2 cellular contexts compared by ENCODE assay signal in the genomic region with DNA sequence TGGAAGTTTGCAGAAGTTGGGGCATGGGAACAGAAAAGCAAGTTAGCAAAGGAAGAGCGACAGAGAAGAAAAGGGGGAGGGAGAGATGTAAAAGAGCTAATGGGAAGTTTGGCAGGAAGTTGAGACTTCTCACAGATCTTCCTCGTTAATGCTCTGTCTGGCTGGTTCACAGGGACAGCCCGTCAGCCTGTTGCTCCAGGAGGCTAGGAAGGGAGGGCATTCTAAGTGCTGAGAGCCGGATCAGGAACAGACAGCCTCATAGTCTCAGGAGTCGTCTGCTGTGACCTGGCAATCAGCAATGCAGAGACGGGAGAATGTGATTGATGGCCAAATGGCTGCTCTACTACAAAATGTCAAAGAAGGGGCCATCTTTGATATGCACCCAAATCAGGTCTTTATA.
TF ChIP-seq lines count a peak whose summit lies in the region.

No MANE protein-coding gene starts in this region.

TF ChIP-seq in GM23338, 12 proteins besides CTCF, POLR2A, EP300 and RAD21 (continues in another document):
- TF ChIP-seq JUNB (IDR thresholded peaks at IDR 0.05; ENCODE audit: unreplicated experiment) (no peak), STAT1 (IDR thresholded peaks at IDR 0.05; ENCODE audit: unreplicated experiment) (no peak), ZNF331 (CRISPR knock-in tag; IDR thresholded peaks at IDR 0.05; ENCODE audit: low read depth) (no peak), EZH2 (IDR thresholded peaks at IDR 0.05; ENCODE audit: low read depth, unreplicated experiment) (no peak), CREB1 (CRISPR knock-in tag; IDR thresholded peaks at IDR 0.05; ENCODE audit: low read depth) (no peak), POLR2AphosphoS5 (IDR thresholded peaks at IDR 0.05; ENCODE audit: low read depth) (no peak), NANOG (IDR thresholded peaks at IDR 0.05; ENCODE audit: borderline replicate concordance) (no peak), ZNF114 (CRISPR knock-in tag; IDR thresholded peaks at IDR 0.05) (no peak), EZH2phosphoT487 (IDR thresholded peaks at IDR 0.05; ENCODE audit: unreplicated experiment) (no peak)
- TF ChIP-seq, protein P1, sequence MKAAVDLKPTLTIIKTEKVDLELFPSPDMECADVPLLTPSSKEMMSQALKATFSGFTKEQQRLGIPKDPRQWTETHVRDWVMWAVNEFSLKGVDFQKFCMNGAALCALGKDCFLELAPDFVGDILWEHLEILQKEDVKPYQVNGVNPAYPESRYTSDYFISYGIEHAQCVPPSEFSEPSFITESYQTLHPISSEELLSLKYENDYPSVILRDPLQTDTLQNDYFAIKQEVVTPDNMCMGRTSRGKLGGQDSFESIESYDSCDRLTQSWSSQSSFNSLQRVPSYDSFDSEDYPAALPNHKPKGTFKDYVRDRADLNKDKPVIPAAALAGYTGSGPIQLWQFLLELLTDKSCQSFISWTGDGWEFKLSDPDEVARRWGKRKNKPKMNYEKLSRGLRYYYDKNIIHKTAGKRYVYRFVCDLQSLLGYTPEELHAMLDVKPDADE (IDR thresholded peaks at IDR 0.05): no peak
- TF ChIP-seq, protein P2, sequence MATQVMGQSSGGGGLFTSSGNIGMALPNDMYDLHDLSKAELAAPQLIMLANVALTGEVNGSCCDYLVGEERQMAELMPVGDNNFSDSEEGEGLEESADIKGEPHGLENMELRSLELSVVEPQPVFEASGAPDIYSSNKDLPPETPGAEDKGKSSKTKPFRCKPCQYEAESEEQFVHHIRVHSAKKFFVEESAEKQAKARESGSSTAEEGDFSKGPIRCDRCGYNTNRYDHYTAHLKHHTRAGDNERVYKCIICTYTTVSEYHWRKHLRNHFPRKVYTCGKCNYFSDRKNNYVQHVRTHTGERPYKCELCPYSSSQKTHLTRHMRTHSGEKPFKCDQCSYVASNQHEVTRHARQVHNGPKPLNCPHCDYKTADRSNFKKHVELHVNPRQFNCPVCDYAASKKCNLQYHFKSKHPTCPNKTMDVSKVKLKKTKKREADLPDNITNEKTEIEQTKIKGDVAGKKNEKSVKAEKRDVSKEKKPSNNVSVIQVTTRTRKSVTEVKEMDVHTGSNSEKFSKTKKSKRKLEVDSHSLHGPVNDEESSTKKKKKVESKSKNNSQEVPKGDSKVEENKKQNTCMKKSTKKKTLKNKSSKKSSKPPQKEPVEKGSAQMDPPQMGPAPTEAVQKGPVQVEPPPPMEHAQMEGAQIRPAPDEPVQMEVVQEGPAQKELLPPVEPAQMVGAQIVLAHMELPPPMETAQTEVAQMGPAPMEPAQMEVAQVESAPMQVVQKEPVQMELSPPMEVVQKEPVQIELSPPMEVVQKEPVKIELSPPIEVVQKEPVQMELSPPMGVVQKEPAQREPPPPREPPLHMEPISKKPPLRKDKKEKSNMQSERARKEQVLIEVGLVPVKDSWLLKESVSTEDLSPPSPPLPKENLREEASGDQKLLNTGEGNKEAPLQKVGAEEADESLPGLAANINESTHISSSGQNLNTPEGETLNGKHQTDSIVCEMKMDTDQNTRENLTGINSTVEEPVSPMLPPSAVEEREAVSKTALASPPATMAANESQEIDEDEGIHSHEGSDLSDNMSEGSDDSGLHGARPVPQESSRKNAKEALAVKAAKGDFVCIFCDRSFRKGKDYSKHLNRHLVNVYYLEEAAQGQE (IDR thresholded peaks at IDR 0.05; ENCODE audit: unreplicated experiment): no peak

TF ChIP-seq in H1, 55 proteins besides CTCF, POLR2A, EP300 and RAD21:
- TF ChIP-seq CBX8 (IDR thresholded peaks at IDR 0.05; ENCODE audit: borderline replicate concordance, low read depth, low read length) (no peak), TBP (IDR thresholded peaks at IDR 0.05; ENCODE audit: low read depth, low read length) (no peak), ASH2L (IDR thresholded peaks at IDR 0.05; ENCODE audit: low read length) (no peak), CREB1 (IDR thresholded peaks at IDR 0.05) (no peak), KDM1A (IDR thresholded peaks at IDR 0.05; ENCODE audit: borderline replicate concordance, low read length) (no peak), RXRA (IDR thresholded peaks at IDR 0.05; ENCODE audit: insufficient read depth, low read depth, low read length) (no peak), SRF (IDR thresholded peaks at IDR 0.05; ENCODE audit: low read depth, low read length) (no peak), POLR2AphosphoS5 (IDR thresholded peaks at IDR 0.05; ENCODE audit: low read depth, low read length) (no peak), CTBP2 (IDR thresholded peaks at IDR 0.05; ENCODE audit: borderline replicate concordance, insufficient read depth, insufficient read length, low read length) (no peak), EGR1 (IDR thresholded peaks at IDR 0.05; ENCODE audit: borderline replicate concordance, low read depth, low read length) (no peak), RBBP5 (IDR thresholded peaks at IDR 0.05; ENCODE audit: borderline replicate concordance, low read depth, low read length) (no peak), KDM5A (IDR thresholded peaks at IDR 0.05; ENCODE audit: low read length) (no peak), SP1 (IDR thresholded peaks at IDR 0.05; ENCODE audit: low read depth, low read length) (no peak), KDM4A (IDR thresholded peaks at IDR 0.05; ENCODE audit: low read depth, low read length, severe bottlenecking) (no peak)
- TF ChIP-seq, protein P3, sequence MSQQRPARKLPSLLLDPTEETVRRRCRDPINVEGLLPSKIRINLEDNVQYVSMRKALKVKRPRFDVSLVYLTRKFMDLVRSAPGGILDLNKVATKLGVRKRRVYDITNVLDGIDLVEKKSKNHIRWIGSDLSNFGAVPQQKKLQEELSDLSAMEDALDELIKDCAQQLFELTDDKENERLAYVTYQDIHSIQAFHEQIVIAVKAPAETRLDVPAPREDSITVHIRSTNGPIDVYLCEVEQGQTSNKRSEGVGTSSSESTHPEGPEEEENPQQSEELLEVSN (IDR thresholded peaks at IDR 0.05): no peak
- TF ChIP-seq, protein P4, sequence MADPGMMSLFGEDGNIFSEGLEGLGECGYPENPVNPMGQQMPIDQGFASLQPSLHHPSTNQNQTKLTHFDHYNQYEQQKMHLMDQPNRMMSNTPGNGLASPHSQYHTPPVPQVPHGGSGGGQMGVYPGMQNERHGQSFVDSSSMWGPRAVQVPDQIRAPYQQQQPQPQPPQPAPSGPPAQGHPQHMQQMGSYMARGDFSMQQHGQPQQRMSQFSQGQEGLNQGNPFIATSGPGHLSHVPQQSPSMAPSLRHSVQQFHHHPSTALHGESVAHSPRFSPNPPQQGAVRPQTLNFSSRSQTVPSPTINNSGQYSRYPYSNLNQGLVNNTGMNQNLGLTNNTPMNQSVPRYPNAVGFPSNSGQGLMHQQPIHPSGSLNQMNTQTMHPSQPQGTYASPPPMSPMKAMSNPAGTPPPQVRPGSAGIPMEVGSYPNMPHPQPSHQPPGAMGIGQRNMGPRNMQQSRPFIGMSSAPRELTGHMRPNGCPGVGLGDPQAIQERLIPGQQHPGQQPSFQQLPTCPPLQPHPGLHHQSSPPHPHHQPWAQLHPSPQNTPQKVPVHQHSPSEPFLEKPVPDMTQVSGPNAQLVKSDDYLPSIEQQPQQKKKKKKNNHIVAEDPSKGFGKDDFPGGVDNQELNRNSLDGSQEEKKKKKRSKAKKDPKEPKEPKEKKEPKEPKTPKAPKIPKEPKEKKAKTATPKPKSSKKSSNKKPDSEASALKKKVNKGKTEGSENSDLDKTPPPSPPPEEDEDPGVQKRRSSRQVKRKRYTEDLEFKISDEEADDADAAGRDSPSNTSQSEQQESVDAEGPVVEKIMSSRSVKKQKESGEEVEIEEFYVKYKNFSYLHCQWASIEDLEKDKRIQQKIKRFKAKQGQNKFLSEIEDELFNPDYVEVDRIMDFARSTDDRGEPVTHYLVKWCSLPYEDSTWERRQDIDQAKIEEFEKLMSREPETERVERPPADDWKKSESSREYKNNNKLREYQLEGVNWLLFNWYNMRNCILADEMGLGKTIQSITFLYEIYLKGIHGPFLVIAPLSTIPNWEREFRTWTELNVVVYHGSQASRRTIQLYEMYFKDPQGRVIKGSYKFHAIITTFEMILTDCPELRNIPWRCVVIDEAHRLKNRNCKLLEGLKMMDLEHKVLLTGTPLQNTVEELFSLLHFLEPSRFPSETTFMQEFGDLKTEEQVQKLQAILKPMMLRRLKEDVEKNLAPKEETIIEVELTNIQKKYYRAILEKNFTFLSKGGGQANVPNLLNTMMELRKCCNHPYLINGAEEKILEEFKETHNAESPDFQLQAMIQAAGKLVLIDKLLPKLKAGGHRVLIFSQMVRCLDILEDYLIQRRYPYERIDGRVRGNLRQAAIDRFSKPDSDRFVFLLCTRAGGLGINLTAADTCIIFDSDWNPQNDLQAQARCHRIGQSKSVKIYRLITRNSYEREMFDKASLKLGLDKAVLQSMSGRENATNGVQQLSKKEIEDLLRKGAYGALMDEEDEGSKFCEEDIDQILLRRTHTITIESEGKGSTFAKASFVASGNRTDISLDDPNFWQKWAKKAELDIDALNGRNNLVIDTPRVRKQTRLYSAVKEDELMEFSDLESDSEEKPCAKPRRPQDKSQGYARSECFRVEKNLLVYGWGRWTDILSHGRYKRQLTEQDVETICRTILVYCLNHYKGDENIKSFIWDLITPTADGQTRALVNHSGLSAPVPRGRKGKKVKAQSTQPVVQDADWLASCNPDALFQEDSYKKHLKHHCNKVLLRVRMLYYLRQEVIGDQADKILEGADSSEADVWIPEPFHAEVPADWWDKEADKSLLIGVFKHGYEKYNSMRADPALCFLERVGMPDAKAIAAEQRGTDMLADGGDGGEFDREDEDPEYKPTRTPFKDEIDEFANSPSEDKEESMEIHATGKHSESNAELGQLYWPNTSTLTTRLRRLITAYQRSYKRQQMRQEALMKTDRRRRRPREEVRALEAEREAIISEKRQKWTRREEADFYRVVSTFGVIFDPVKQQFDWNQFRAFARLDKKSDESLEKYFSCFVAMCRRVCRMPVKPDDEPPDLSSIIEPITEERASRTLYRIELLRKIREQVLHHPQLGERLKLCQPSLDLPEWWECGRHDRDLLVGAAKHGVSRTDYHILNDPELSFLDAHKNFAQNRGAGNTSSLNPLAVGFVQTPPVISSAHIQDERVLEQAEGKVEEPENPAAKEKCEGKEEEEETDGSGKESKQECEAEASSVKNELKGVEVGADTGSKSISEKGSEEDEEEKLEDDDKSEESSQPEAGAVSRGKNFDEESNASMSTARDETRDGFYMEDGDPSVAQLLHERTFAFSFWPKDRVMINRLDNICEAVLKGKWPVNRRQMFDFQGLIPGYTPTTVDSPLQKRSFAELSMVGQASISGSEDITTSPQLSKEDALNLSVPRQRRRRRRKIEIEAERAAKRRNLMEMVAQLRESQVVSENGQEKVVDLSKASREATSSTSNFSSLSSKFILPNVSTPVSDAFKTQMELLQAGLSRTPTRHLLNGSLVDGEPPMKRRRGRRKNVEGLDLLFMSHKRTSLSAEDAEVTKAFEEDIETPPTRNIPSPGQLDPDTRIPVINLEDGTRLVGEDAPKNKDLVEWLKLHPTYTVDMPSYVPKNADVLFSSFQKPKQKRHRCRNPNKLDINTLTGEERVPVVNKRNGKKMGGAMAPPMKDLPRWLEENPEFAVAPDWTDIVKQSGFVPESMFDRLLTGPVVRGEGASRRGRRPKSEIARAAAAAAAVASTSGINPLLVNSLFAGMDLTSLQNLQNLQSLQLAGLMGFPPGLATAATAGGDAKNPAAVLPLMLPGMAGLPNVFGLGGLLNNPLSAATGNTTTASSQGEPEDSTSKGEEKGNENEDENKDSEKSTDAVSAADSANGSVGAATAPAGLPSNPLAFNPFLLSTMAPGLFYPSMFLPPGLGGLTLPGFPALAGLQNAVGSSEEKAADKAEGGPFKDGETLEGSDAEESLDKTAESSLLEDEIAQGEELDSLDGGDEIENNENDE (IDR thresholded peaks at IDR 0.05; ENCODE audit: insufficient replicate concordance, low read length): no peak
